ENCODE assay signal across 12 cellular contexts in genomic region chr5:142976861-142977260, GRCh38.
DNase-seq lines count a peak whose midpoint lies in the region; ATAC-seq and TF ChIP-seq lines count a peak whose summit lies in the region.
"Had no signal": no experiment of that assay in that cellular context is flagged by ENCODE, and none has a peak within 500 bp of the region (broad histone marks: within the 10 kb centered on the region; RNA-seq: fewer than 3 reads in every experiment).

No MANE protein-coding gene starts in this region.

- no peak overlapping the region for H3K4me3 ChIP-seq in esophagus squamous epithelium
- H3K4me3 ChIP-seq: pancreas had no signal

- no peaks in the 10 kb centered on the region for H3K27me3 Mint-ChIP-seq in T-cell

- no peak for TF ChIP-seq POLR2A in esophagus squamous epithelium (IDR thresholded peaks at IDR 0.05)

- CTCF ChIA-PET in T-cell (lab: Charles Lee) = interaction anchor here in 1 of 2 donors (0.7 to 1.2 kb wide), 3 partner anchors 19 to 123 kb away, joined by 3 read pairs; no protein-coding TSS in a partner anchor

- 95 to 96% methylated on average over 3 of the region's 3 CpGs for WGBS in esophagus squamous epithelium, 2 donors

- no peaks in the 10 kb centered on the region for H3K9me3 ChIP-seq in esophagus squamous epithelium
- H3K9me3 ChIP-seq: pancreas had no signal

- DNase-seq in A172 (ENCODE audit: low spot score) (peak; percentile 69), ELR (ENCODE audit: low read depth) (peak; percentile 68), T-cell (peak in 1 of 34 experiments; percentile 14), kidney tubule cell (ENCODE audit: low spot score) (peak; percentile 48), retina (no peak), GM10266 (ENCODE audit: extremely low spot score) (no peak), esophagus squamous epithelium (lab: John Stamatoyannopoulos, UW) (no peak)
- DNase-seq: foreskin melanocyte, left cardiac atrium, NCI-H1436 treated with DMSO at 0.1 percent for 48 hours, pancreas had no signal

- no peak overlapping the region for H3K4me3 Mint-ChIP-seq in T-cell

- intact Hi-C loops in esophagus squamous epithelium (cut with DNase I) = no loop called here

- H3K4me1 ChIP-seq in esophagus squamous epithelium = peaks cover 10 to 16% (median 10%) of the 10 kb centered on the region in 3 donors

- no peak for ATAC-seq in T-cell (replicated peaks in 1 of 4)
- no peak for ATAC-seq in GM18861 (IDR thresholded peaks at IDR 0.05; ENCODE audit: unreplicated experiment)

- peaks cover 10% of the 10 kb centered on the region for H3K36me3 Mint-ChIP-seq in T-cell

- no peaks in the 10 kb centered on the region for H3K9me3 Mint-ChIP-seq in T-cell

- no peaks in the 10 kb centered on the region for H3K36me3 ChIP-seq in esophagus squamous epithelium
- H3K36me3 ChIP-seq: pancreas had no signal

- H3K4me1 Mint-ChIP-seq in T-cell = peaks cover 45 to 85% (median 68%) of the 10 kb centered on the region in 3 donors

- H3K27ac ChIP-seq in esophagus squamous epithelium = no peak overlapping the region
- H3K27ac ChIP-seq: pancreas had no signal

- no peaks in the 10 kb centered on the region for H3K27me3 ChIP-seq in esophagus squamous epithelium
- H3K27me3 ChIP-seq: pancreas had no signal

- H3K27ac Mint-ChIP-seq in T-cell = peak overlapping the region; percentile 95 to 97

- POLR2A ChIA-PET in T-cell (lab: Charles Lee) = no interaction called here

- TF ChIP-seq CTCF in GM10266 (IDR thresholded peaks at IDR 0.05; ENCODE audit: control insufficient read depth, insufficient read depth, low read depth, missing control alignments) (no peak), esophagus squamous epithelium (IDR thresholded peaks at IDR 0.05) (no peak)

Comparison
In these comparisons a context has a peak if more than half of its experiments do, and no peak if none do; other contexts are left out.
1. DNase-seq: peak in A172 (single experiment), ELR (single experiment) and kidney tubule cell (single experiment); none in retina (single experiment), GM10266 (single experiment) and esophagus squamous epithelium (single experiment).